In genomic region chr12:47947273-47947672, GRCh38 we compare ENCODE assay signal across 29 cellular contexts. TPM values are rescaled to one million over a fixed set of nuclear protein-coding genes. Genes with fewer than 3 reads are reported as not detected.
DNase-seq lines count a peak whose midpoint lies in the region; TF ChIP-seq lines count a peak whose summit lies in the region.
"Had no signal": no experiment of that assay in that cellular context is flagged by ENCODE, and none has a peak within 500 bp of the region (broad histone marks: within the 10 kb centered on the region; RNA-seq: fewer than 3 reads in every experiment).

No MANE protein-coding gene starts in this region.

- H3K27me3 ChIP-seq in esophagus muscularis mucosa, result peaks cover 0 to 19% (median 4%) of the 10 kb centered on the region in 4 donors
- H3K27me3 ChIP-seq in WERI-Rb-1 (ENCODE audit: insufficient read depth, low read depth, severe bottlenecking), result no peaks in the 10 kb centered on the region

- H3K27me3 Mint-ChIP-seq in osteocyte (ENCODE audit: unreplicated experiment), result peaks cover 4% of the 10 kb centered on the region

- WGBS in esophagus muscularis mucosa, result 52% methylated on average over 9 of the region's 11 CpGs

- no peaks in the 10 kb centered on the region for H3K9me3 ChIP-seq in esophagus muscularis mucosa
- no peaks in the 10 kb centered on the region for H3K9me3 ChIP-seq in WERI-Rb-1 (ENCODE audit: severe bottlenecking)
- H3K9me3 ChIP-seq: esophagus squamous epithelium, SJCRH30, upper lobe of right lung had no signal

- H3K9me3 Mint-ChIP-seq in osteocyte (ENCODE audit: unreplicated experiment), result no peaks in the 10 kb centered on the region
- H3K9me3 Mint-ChIP-seq: activated naive CD4-positive, alpha-beta T cell treated with anti-CD3 and anti-CD28 coated beads, Interleukin-2, amount 50 U/mL, for 24 hours; activated T-helper 1 cell treated with anti-CD3 and anti-CD28 coated beads, Interleukin-12 subunit alpha, Interleukin-12 subunit beta, Interleukin-2, Interleukin-4 antibody, amounts not matched to agents 30 ng/mL and 10 ng/mL and 1 ng/mL, durations not matched to agents 14 hours and 24 hours and 36 hours; immature natural killer cell; stimulated activated memory B cell treated with anti-CD40 and anti-IgM and Interleukin-4, amounts not matched to agents 10 μg/mL and 1 μg/mL and 100 μg/mL, for 72 hours; T-cell had no signal

- H3K4me1 ChIP-seq in esophagus muscularis mucosa, result peaks cover 0 to 20% (median 13%) of the 10 kb centered on the region in 4 donors

- TF ChIP-seq EP300 in esophagus muscularis mucosa (IDR thresholded peaks at IDR 0.05), result no peak

- TF ChIP-seq CTCF in fibroblast of pulmonary artery (IDR thresholded peaks at IDR 0.05; ENCODE audit: low read length, missing control alignments) (no peak), osteocyte (IDR thresholded peaks at IDR 0.05) (no peak), esophagus muscularis mucosa (IDR thresholded peaks at IDR 0.05) (no peak), WERI-Rb-1 (IDR thresholded peaks at IDR 0.05; ENCODE audit: low read depth, low read length) (no peak)

- no peaks in the 10 kb centered on the region for H3K36me3 Mint-ChIP-seq in osteocyte (ENCODE audit: unreplicated experiment)
- H3K36me3 Mint-ChIP-seq: activated naive CD4-positive, alpha-beta T cell treated with anti-CD3 and anti-CD28 coated beads, Interleukin-2, amount 50 U/mL, for 24 hours; immature natural killer cell; stimulated activated memory B cell treated with anti-CD40 and anti-IgM and Interleukin-4, amounts not matched to agents 10 μg/mL and 1 μg/mL and 100 μg/mL, for 72 hours; T-cell had no signal

- TF ChIP-seq POLR2A in esophagus muscularis mucosa (IDR thresholded peaks at IDR 0.05; ENCODE audit: low read depth), result no peak

- peak overlapping the region; percentile 88 for H3K27ac Mint-ChIP-seq in osteocyte (ENCODE audit: unreplicated experiment)
- H3K27ac Mint-ChIP-seq: activated naive CD4-positive, alpha-beta T cell treated with anti-CD3 and anti-CD28 coated beads, Interleukin-2, amount 50 U/mL, for 24 hours; activated T-helper 1 cell treated with anti-CD3 and anti-CD28 coated beads, Interleukin-12 subunit alpha, Interleukin-12 subunit beta, Interleukin-2, Interleukin-4 antibody, amounts not matched to agents 30 ng/mL and 10 ng/mL and 1 ng/mL, durations not matched to agents 14 hours and 24 hours and 36 hours; immature natural killer cell; stimulated activated memory B cell treated with anti-CD40 and anti-IgM and Interleukin-4, amounts not matched to agents 10 μg/mL and 1 μg/mL and 100 μg/mL, for 72 hours; T-cell had no signal

- peaks cover 37% of the 10 kb centered on the region for H3K4me1 Mint-ChIP-seq in osteocyte (ENCODE audit: unreplicated experiment)
- H3K4me1 Mint-ChIP-seq: activated naive CD4-positive, alpha-beta T cell treated with anti-CD3 and anti-CD28 coated beads, Interleukin-2, amount 50 U/mL, for 24 hours; immature natural killer cell had no signal

- H3K4me3 Mint-ChIP-seq in osteocyte (ENCODE audit: unreplicated experiment), result no peak overlapping the region
- H3K4me3 Mint-ChIP-seq: activated naive CD4-positive, alpha-beta T cell treated with anti-CD3 and anti-CD28 coated beads, Interleukin-2, amount 50 U/mL, for 24 hours; activated T-helper 1 cell treated with anti-CD3 and anti-CD28 coated beads, Interleukin-12 subunit alpha, Interleukin-12 subunit beta, Interleukin-2, Interleukin-4 antibody, amounts not matched to agents 30 ng/mL and 10 ng/mL and 1 ng/mL, durations not matched to agents 14 hours and 24 hours and 36 hours; immature natural killer cell; stimulated activated memory B cell treated with anti-CD40 and anti-IgM and Interleukin-4, amounts not matched to agents 10 μg/mL and 1 μg/mL and 100 μg/mL, for 72 hours; T-cell had no signal

- intact Hi-C loops in esophagus muscularis mucosa (cut with DNase I), result no loop called here

- no peak overlapping the region for H3K4me3 ChIP-seq in fibroblast of pulmonary artery (replicated peaks; ENCODE audit: low read depth, low read length)
- H3K4me3 ChIP-seq in esophagus muscularis mucosa, result no peak overlapping the region
- H3K4me3 ChIP-seq in WERI-Rb-1 (ENCODE audit: low read depth, low read length), result no peak overlapping the region
- H3K4me3 ChIP-seq: coronary artery, esophagus squamous epithelium, upper lobe of right lung had no signal

- no peaks in the 10 kb centered on the region for H3K36me3 ChIP-seq in esophagus muscularis mucosa
- no peaks in the 10 kb centered on the region for H3K36me3 ChIP-seq in WERI-Rb-1
- H3K36me3 ChIP-seq: esophagus squamous epithelium, SJCRH30, upper lobe of right lung had no signal

- DNase-seq in activated effector memory CD4-positive, alpha-beta T cell treated with anti-CD3 and anti-CD28 coated beads, Interleukin-2, amount 50 U/mL, for 16 hours, result peak; percentile 41
- no peak for DNase-seq in activated effector memory CD4-positive, alpha-beta T cell treated with Interleukin-2 at 50 U/mL for 16 hours
- peak; percentile 16 for DNase-seq in fibroblast of pulmonary artery (ENCODE audit: low read depth)
- DNase-seq in osteocyte (ENCODE audit: extremely low spot score, unreplicated experiment), result no peak
- DNase-seq in esophagus muscularis mucosa (ENCODE audit: extremely low spot score), result no peak
- DNase-seq in ureter (ENCODE audit: low spot score), result no peak
- DNase-seq in WERI-Rb-1, result no peak
- DNase-seq in NK-92 treated with Interleukin-12 subunit alpha and Interleukin-12 subunit beta, amount 100 ng/mL, for 24 hours (lab: John Stamatoyannopoulos, UW), result no peak
- DNase-seq: 8988T; activated CD4-positive, alpha-beta T cell treated with anti-CD3 and anti-CD28 coated beads, Interleukin-2, amount 50 U/mL, for 48 hours; activated CD8-positive, alpha-beta memory T cell treated with anti-CD3 and anti-CD28 coated beads, Interleukin-2, amount 50 U/mL, for 4 hours; DMS 273 treated with DMSO at 0.1 percent for 48 hours; esophagus squamous epithelium; hypothalamus; immature natural killer cell; mesendoderm; NCI-H526; occipital lobe; stimulated activated CD4-positive, alpha-beta T cell treated with anti-CD3 and anti-CD28 coated beads, Interleukin-12 subunit alpha, Interleukin-12 subunit beta, amount 100 ng/mL, for 4 hours; stimulated activated CD4-positive, alpha-beta T cell treated with anti-CD3 and anti-CD28 coated beads, Interleukin-4, amount 100 ng/mL, for 4 hours; substantia nigra; T-cell; upper lobe of right lung had no signal

- H3K27ac ChIP-seq in esophagus muscularis mucosa (replicated peaks in 1 of 4) (no peak overlapping the region), WERI-Rb-1 (no peak overlapping the region)
- H3K27ac ChIP-seq: coronary artery, SJCRH30, upper lobe of right lung had no signal

RNA-seq across cellular contexts. Expression of gene TMEM106C, which starts 16.1 kb away (rescaled TPM):
- total RNA-seq in osteocyte, result 53.2 and 60.9 TPM in 2 replicates
- 10 to 100 TPM; 68.6 to 98.8 (median 72.0) TPM for total RNA-seq in esophagus muscularis mucosa
- total RNA-seq in ureter, result 39.0 TPM

RNA-seq across cellular contexts. Expression of gene VDR, which starts 42.5 kb away (rescaled TPM):
- total RNA-seq in osteocyte (1.9 and 2.7 TPM in 2 replicates), esophagus muscularis mucosa (1 to 10 TPM in 3 of 4 donors, under 1 TPM in 1; 0.42 to 2.8 (median 2.1) TPM), ureter (12.6 TPM)
- total RNA-seq: occipital lobe had no signal

RNA-seq across cellular contexts. Expression of gene COL2A1, which starts 57.0 kb away (rescaled TPM):
- total RNA-seq in osteocyte (0.70 and 2.0 TPM in 2 replicates), esophagus muscularis mucosa (not detected), ureter (not detected)
- total RNA-seq: esophagus squamous epithelium, H4, T-cell, upper lobe of right lung had no signal

Comparison
In these comparisons a context has a peak if more than half of its experiments do, and no peak if none do; other contexts are left out.
1. DNase-seq: peak in activated effector memory CD4-positive, alpha-beta T cell treated with anti-CD3 and anti-CD28 coated beads, Interleukin-2, amount 50 U/mL, for 16 hours (single experiment) and fibroblast of pulmonary artery (single experiment); none in activated effector memory CD4-positive, alpha-beta T cell treated with Interleukin-2 at 50 U/mL for 16 hours (single experiment), osteocyte (single experiment), esophagus muscularis mucosa (single experiment), ureter (single experiment), WERI-Rb-1 (single experiment) and NK-92 treated with Interleukin-12 subunit alpha and Interleukin-12 subunit beta, amount 100 ng/mL, for 24 hours (single experiment).